Comparison of ENCODE assay signal across 9 cellular contexts in the genomic region with DNA sequence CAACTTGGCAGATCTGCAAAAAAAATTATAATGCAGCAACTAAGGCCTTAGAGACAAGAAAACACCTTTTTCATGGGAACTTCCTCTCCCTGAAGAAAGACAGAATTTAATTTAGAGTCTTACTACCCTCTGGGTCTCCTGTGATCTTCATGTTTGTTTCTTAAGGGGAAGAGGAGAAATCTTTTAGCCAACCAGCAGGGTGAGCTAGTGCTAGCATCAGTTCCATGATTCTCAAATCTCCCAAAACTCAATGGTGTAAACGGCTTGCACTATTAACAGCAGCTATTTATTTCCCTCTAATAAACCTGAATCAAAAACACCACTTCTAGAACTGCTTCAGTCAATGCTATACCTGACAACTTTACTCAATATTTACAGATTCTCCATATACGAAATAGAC. TPM values are rescaled to one million over a fixed set of nuclear protein-coding genes. Genes with fewer than 3 reads are reported as not detected.
DNase-seq lines count a peak whose midpoint lies in the region; ATAC-seq and TF ChIP-seq lines count a peak whose summit lies in the region.
"Had no signal": no experiment of that assay in that cellular context is flagged by ENCODE, and none has a peak within 500 bp of the region (broad histone marks: within the 10 kb centered on the region; RNA-seq: fewer than 3 reads in every experiment).

No MANE protein-coding gene starts in this region.

- 71 to 74% methylated on average over 2 of the region's 2 CpGs for WGBS in aorta, 2 donors

- peaks cover 11% of the 10 kb centered on the region for H3F3A ChIP-seq in PC-3 (ENCODE audit: low read length, unreplicated experiment)

- no peaks in the 10 kb centered on the region for H3K27me3 Mint-ChIP-seq in activated naive CD4-positive, alpha-beta T cell treated with anti-CD3 and anti-CD28 coated beads, Interleukin-2, amount 50 U/mL, for 24 hours
- H3K27me3 Mint-ChIP-seq in stimulated activated naive B cell treated with anti-CD40 and anti-IgM and Interleukin-4, amounts not matched to agents 10 μg/mL and 1 μg/mL and 100 μg/mL, for 72 hours: no peaks in the 10 kb centered on the region

- H3K27me3 ChIP-seq in PC-3 (ENCODE audit: low read length) (no peaks in the 10 kb centered on the region), aorta (ENCODE audit: control insufficient read depth in 1 of 2, insufficient read depth in 2 of 2, low read length in 1 of 2) (no peaks in the 10 kb centered on the region)

- H3K9me2 ChIP-seq in PC-3 (replicated peaks; ENCODE audit: low read length): no peaks in the 10 kb centered on the region; the same call in 1 of the 2 replicates

- ATAC-seq in PC-3 (no peak), HG02798 (IDR thresholded peaks at IDR 0.05; ENCODE audit: poor library complexity, unreplicated experiment) (no peak), GM18868 (IDR thresholded peaks at IDR 0.05; ENCODE audit: unreplicated experiment) (no peak), aorta (ENCODE audit: low FRiP score) (no peak)
- ATAC-seq in stimulated activated naive B cell treated with anti-CD40 and anti-IgM and Interleukin-4, amounts not matched to agents 10 μg/mL and 1 μg/mL and 100 μg/mL, for 72 hours (replicated peaks): no peak

- H3K4me1 Mint-ChIP-seq in activated naive CD4-positive, alpha-beta T cell treated with anti-CD3 and anti-CD28 coated beads, Interleukin-2, amount 50 U/mL, for 24 hours: peaks cover 76% of the 10 kb centered on the region
- H3K4me1 Mint-ChIP-seq in stimulated activated naive B cell treated with anti-CD40 and anti-IgM and Interleukin-4, amounts not matched to agents 10 μg/mL and 1 μg/mL and 100 μg/mL, for 72 hours: peaks cover 35 to 71% of the 10 kb centered on the region in 2 donors

- H3K36me3 Mint-ChIP-seq in activated naive CD4-positive, alpha-beta T cell treated with anti-CD3 and anti-CD28 coated beads, Interleukin-2, amount 50 U/mL, for 24 hours: peaks cover 4% of the 10 kb centered on the region
- H3K36me3 Mint-ChIP-seq in stimulated activated naive B cell treated with anti-CD40 and anti-IgM and Interleukin-4, amounts not matched to agents 10 μg/mL and 1 μg/mL and 100 μg/mL, for 72 hours: peaks cover 16 to 33% of the 10 kb centered on the region in 2 donors

- BruUV-seq in PC-3 (replicated peaks; lab: Mats Ljungman, UMichigan): no TSS peak

- POLR2A ChIA-PET in PC-3 (lab: Charles Lee; ENCODE audit: unreplicated experiment): no interaction called here

- peak; percentile 59 for TF ChIP-seq CTCF in PC-3 (conservative IDR thresholded peaks at IDR 0.05; ENCODE audit: low read depth, low read length)

- H3K9ac ChIP-seq in PC-3 (ENCODE audit: low read length): no peak overlapping the region

- H3K9me3 ChIP-seq in PC-3 (ENCODE audit: low read length) (no peaks in the 10 kb centered on the region), aorta (ENCODE audit: control insufficient read depth, low read length) (no peaks in the 10 kb centered on the region)

- no peak overlapping the region for H3K4me3 ChIP-seq in PC-3 (ENCODE audit: low read length)
- no peak overlapping the region for H3K4me3 ChIP-seq in aorta (ENCODE audit: low read length in 2 of 2)

- CTCF ChIA-PET in PC-3 (lab: Charles Lee): interaction anchor here (1.1 kb wide), 1 partner anchor 148 kb away, joined by 4 read pairs; no protein-coding TSS in a partner anchor

- H3K4me3 Mint-ChIP-seq in activated naive CD4-positive, alpha-beta T cell treated with anti-CD3 and anti-CD28 coated beads, Interleukin-2, amount 50 U/mL, for 24 hours: peak overlapping the region; percentile 78
- peak overlapping the region in 1 of 2 donors; percentile 15 for H3K4me3 Mint-ChIP-seq in stimulated activated naive B cell treated with anti-CD40 and anti-IgM and Interleukin-4, amounts not matched to agents 10 μg/mL and 1 μg/mL and 100 μg/mL, for 72 hours

- H3K27ac ChIP-seq in PC-3 (ENCODE audit: low read length) (no peak overlapping the region), epithelial cell of prostate (peak overlapping the region; percentile 73), aorta (ENCODE audit: low read depth in 1 of 2, low read length in 2 of 2) (no peak overlapping the region)

- H2AFZ ChIP-seq in PC-3 (ENCODE audit: low read length): no peak overlapping the region

- H3K4me1 ChIP-seq in PC-3 (ENCODE audit: insufficient read depth, low read length) (peaks cover 66% of the 10 kb centered on the region), aorta (ENCODE audit: control insufficient read depth in 1 of 2, insufficient read depth in 2 of 2, low read length in 2 of 2) (peaks cover 0 to 3% of the 10 kb centered on the region in 2 donors)

- peaks cover 24% of the 10 kb centered on the region for H3K36me3 ChIP-seq in PC-3 (ENCODE audit: low read depth, low read length)
- no peaks in the 10 kb centered on the region for H3K36me3 ChIP-seq in aorta (ENCODE audit: control insufficient read depth in 1 of 2, insufficient read depth in 2 of 2, low read length in 1 of 2)

- H3K9me3 Mint-ChIP-seq in activated naive CD4-positive, alpha-beta T cell treated with anti-CD3 and anti-CD28 coated beads, Interleukin-2, amount 50 U/mL, for 24 hours: no peaks in the 10 kb centered on the region
- H3K9me3 Mint-ChIP-seq in stimulated activated naive B cell treated with anti-CD40 and anti-IgM and Interleukin-4, amounts not matched to agents 10 μg/mL and 1 μg/mL and 100 μg/mL, for 72 hours: no peaks in the 10 kb centered on the region

- peak overlapping the region; percentile 87; the same call in 1 of the 2 replicates for H3K4me2 ChIP-seq in PC-3 (ENCODE audit: low read length)

- peaks cover 47% of the 10 kb centered on the region for H4K20me1 ChIP-seq in PC-3 (ENCODE audit: low read length)

- H3K27ac Mint-ChIP-seq in activated naive CD4-positive, alpha-beta T cell treated with anti-CD3 and anti-CD28 coated beads, Interleukin-2, amount 50 U/mL, for 24 hours: peak overlapping the region; percentile 31
- peak overlapping the region; percentile 81 for H3K27ac Mint-ChIP-seq in stimulated activated naive B cell treated with anti-CD40 and anti-IgM and Interleukin-4, amounts not matched to agents 10 μg/mL and 1 μg/mL and 100 μg/mL, for 72 hours

- peaks cover 89% of the 10 kb centered on the region for H3K79me2 ChIP-seq in PC-3 (ENCODE audit: low read length)

- no peak for DNase-seq in activated naive CD4-positive, alpha-beta T cell treated with anti-CD3 and anti-CD28 coated beads, Interleukin-2, amount 50 U/mL, for 16 hours
- DNase-seq in PC-3 (peak; percentile 38), epithelial cell of prostate (ENCODE audit: low read depth, low spot score) (no peak), aorta (no peak)
- DNase-seq in stimulated activated naive B cell treated with anti-CD40 and anti-IgM and Interleukin-4, amounts not matched to agents 10 μg/mL and 1 μg/mL and 100 μg/mL, for 72 hours: no peak
- DNase-seq: NCI-H2029 treated with DMSO at 0.1 percent for 48 hours had no signal

- intact Hi-C loops in PC-3 (cut with micrococcal nuclease) (loop anchor here (5.0 to 10.0 kb wide), 3 partner anchors 53 to 616 kb away; no protein-coding TSS in a partner anchor), aorta (cut with DNase I) (no loop called here)

RNA-seq across cellular contexts. Expression of a gene that starts 3.8 kb away (rescaled TPM):
- total RNA-seq in PC-3 (2014; rRNA removed) (39.6 and 44.4 TPM in 2 replicates), aorta (10 to 100 TPM; 63.2 to 82.3 TPM)
- polyA plus RNA-seq in aorta: 10 to 100 TPM; 12.0 to 16.7 TPM
